ENCODE assay signal across 1 cellular context in the genomic region with DNA sequence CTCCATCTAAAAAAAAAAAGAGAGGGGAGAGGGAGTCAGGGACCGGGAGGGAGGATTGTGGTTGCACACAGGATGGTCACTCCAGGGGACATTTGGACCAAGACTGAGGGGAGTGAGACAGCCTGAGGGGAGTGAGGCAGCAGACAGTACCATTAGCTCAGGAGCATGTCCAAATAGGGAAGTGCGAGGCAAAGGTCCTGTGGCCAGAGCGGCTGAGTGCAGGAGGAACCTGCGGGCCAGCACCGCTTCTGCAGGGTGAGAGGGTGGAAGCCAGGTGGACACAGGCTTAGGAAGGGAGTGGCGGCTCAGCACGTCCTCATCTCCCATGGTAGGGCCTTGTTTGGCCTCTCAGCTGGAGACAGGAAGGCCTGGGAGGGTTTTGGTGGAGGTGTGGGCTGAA.
TF ChIP-seq lines count a peak whose summit lies in the region.

No MANE protein-coding gene starts in this region.

TF ChIP-seq in GM12878, 131 proteins besides CTCF, POLR2A, EP300 and RAD21 (continued from another document):
- TF ChIP-seq, protein P1, sequence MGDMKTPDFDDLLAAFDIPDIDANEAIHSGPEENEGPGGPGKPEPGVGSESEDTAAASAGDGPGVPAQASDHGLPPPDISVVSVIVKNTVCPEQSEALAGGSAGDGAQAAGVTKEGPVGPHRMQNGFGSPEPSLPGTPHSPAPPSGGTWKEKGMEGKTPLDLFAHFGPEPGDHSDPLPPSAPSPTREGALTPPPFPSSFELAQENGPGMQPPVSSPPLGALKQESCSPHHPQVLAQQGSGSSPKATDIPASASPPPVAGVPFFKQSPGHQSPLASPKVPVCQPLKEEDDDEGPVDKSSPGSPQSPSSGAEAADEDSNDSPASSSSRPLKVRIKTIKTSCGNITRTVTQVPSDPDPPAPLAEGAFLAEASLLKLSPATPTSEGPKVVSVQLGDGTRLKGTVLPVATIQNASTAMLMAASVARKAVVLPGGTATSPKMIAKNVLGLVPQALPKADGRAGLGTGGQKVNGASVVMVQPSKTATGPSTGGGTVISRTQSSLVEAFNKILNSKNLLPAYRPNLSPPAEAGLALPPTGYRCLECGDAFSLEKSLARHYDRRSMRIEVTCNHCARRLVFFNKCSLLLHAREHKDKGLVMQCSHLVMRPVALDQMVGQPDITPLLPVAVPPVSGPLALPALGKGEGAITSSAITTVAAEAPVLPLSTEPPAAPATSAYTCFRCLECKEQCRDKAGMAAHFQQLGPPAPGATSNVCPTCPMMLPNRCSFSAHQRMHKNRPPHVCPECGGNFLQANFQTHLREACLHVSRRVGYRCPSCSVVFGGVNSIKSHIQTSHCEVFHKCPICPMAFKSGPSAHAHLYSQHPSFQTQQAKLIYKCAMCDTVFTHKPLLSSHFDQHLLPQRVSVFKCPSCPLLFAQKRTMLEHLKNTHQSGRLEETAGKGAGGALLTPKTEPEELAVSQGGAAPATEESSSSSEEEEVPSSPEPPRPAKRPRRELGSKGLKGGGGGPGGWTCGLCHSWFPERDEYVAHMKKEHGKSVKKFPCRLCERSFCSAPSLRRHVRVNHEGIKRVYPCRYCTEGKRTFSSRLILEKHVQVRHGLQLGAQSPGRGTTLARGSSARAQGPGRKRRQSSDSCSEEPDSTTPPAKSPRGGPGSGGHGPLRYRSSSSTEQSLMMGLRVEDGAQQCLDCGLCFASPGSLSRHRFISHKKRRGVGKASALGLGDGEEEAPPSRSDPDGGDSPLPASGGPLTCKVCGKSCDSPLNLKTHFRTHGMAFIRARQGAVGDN (IDR thresholded peaks at IDR 0.05): no peak
